16 cellular contexts compared by ENCODE assay signal in genomic region chr10:8037941-8038894, GRCh38. TPM values are rescaled to one million over a fixed set of nuclear protein-coding genes. Genes with fewer than 3 reads are reported as not detected.
DNase-seq lines count a peak whose midpoint lies in the region; ATAC-seq and TF ChIP-seq lines count a peak whose summit lies in the region.
"Had no signal": no experiment of that assay in that cellular context is flagged by ENCODE, and none has a peak within 500 bp of the region (broad histone marks: within the 10 kb centered on the region; RNA-seq: fewer than 3 reads in every experiment).

No MANE protein-coding gene starts in this region.

- H3K4me3 ChIP-seq in GM23338 = no peak overlapping the region
- H3K4me3 ChIP-seq: left lung, SK-N-MC, smooth muscle cell, testis had no signal

- peaks cover 80% of the 10 kb centered on the region for H3K27me3 Mint-ChIP-seq in activated CD4-positive, alpha-beta T cell treated with anti-CD3 and anti-CD28 coated beads for 36 hours
- H3K27me3 Mint-ChIP-seq in GM23338 (ENCODE audit: insufficient read depth, low read depth, poor library complexity) = peaks cover 99% of the 10 kb centered on the region
- H3K27me3 Mint-ChIP-seq in effector memory CD8-positive, alpha-beta T cell = peaks cover 81 to 95% of the 10 kb centered on the region in 2 donors

- ATAC-seq in activated CD4-positive, alpha-beta T cell treated with anti-CD3 and anti-CD28 coated beads for 36 hours = no peak
- ATAC-seq in GM23338 (no peak), HG03108 (IDR thresholded peaks at IDR 0.05; ENCODE audit: unreplicated experiment) (no peak), HG03139 (IDR thresholded peaks at IDR 0.05; ENCODE audit: unreplicated experiment) (no peak)
- ATAC-seq in effector memory CD8-positive, alpha-beta T cell (replicated peaks) = no peak
- ATAC-seq: activated CD4-positive, CD25-positive, alpha-beta regulatory T cell treated with anti-CD3 and anti-CD28 coated beads, Interleukin-2, amount 50 U/mL, for 24 hours; esophagus mucosa; left lung had no signal

- H3K27me3 ChIP-seq in GM23338 (ENCODE audit: insufficient read depth) = peaks cover 100% of the 10 kb centered on the region

- no peak overlapping the region for H3K27ac Mint-ChIP-seq in activated CD4-positive, alpha-beta T cell treated with anti-CD3 and anti-CD28 coated beads for 36 hours
- H3K27ac Mint-ChIP-seq in GM23338 = no peak overlapping the region
- H3K27ac Mint-ChIP-seq in effector memory CD8-positive, alpha-beta T cell = peak overlapping the region; percentile 62 to 76

- H4K20me1 ChIP-seq in GM23338 (replicated peaks; ENCODE audit: insufficient read depth) = peaks cover 32% of the 10 kb centered on the region

- intact Hi-C loops in activated CD4-positive, alpha-beta T cell treated with anti-CD3 and anti-CD28 coated beads for 36 hours (cut with DNase I, micrococcal nuclease) = no loop called here
- intact Hi-C loops in posterior vena cava (cut with DNase I) = no loop called here

- no peak for TF ChIP-seq CTCF in GM23338 (conservative IDR thresholded peaks at IDR 0.05; ENCODE audit: low read depth in 2 of 2)

- POLR2A ChIA-PET in activated CD4-positive, alpha-beta T cell treated with anti-CD3 and anti-CD28 coated beads for 36 hours (lab: Charles Lee) = no interaction called here

- no peak overlapping the region for H3K27ac ChIP-seq in GM23338 (ENCODE audit: low read depth)
- H3K27ac ChIP-seq: left lung, SK-N-MC, testis had no signal

- H3K36me3 ChIP-seq in GM23338 (ENCODE audit: insufficient read depth) = no peaks in the 10 kb centered on the region
- H3K36me3 ChIP-seq: left lung had no signal

- peaks cover 40% of the 10 kb centered on the region for H3K4me1 Mint-ChIP-seq in activated CD4-positive, alpha-beta T cell treated with anti-CD3 and anti-CD28 coated beads for 36 hours
- peaks cover 55% of the 10 kb centered on the region for H3K4me1 Mint-ChIP-seq in GM23338
- H3K4me1 Mint-ChIP-seq in effector memory CD8-positive, alpha-beta T cell (ENCODE audit: low read depth in 2 of 2) = peaks cover 24 to 33% of the 10 kb centered on the region in 2 donors

- H3F3A ChIP-seq in GM23338 (replicated peaks; ENCODE audit: low read depth) = peaks cover 21% of the 10 kb centered on the region

- H3K79me2 ChIP-seq in GM23338 (replicated peaks; ENCODE audit: insufficient read depth) = no peaks in the 10 kb centered on the region

- CTCF ChIA-PET in activated CD4-positive, alpha-beta T cell treated with anti-CD3 and anti-CD28 coated beads for 36 hours (lab: Charles Lee) = interaction anchor here (0.7 kb wide), 2 partner anchors 11 to 13 kb away, joined by 3 read pairs; no protein-coding TSS in a partner anchor

- H3K9me3 Mint-ChIP-seq in activated CD4-positive, alpha-beta T cell treated with anti-CD3 and anti-CD28 coated beads for 36 hours (ENCODE audit: low read depth) = no peaks in the 10 kb centered on the region
- H3K9me3 Mint-ChIP-seq in GM23338 = no peaks in the 10 kb centered on the region; the same call in 2 of the 3 replicates
- peaks cover 0 to 2% of the 10 kb centered on the region in 2 donors for H3K9me3 Mint-ChIP-seq in effector memory CD8-positive, alpha-beta T cell
- H3K9me3 Mint-ChIP-seq: neural crest cell had no signal

- peaks cover 70% of the 10 kb centered on the region for H3K4me1 ChIP-seq in GM23338 (ENCODE audit: insufficient read depth)

- H2AFZ ChIP-seq in GM23338 = no peak overlapping the region

- no peak overlapping the region for H3K4me2 ChIP-seq in GM23338

- no peak overlapping the region for H3K4me3 Mint-ChIP-seq in activated CD4-positive, alpha-beta T cell treated with anti-CD3 and anti-CD28 coated beads for 36 hours
- H3K4me3 Mint-ChIP-seq in GM23338 = no peak overlapping the region; the same call in 2 of the 3 replicates
- H3K4me3 Mint-ChIP-seq in effector memory CD8-positive, alpha-beta T cell = peak overlapping the region in 1 of 2 donors; percentile 4
- H3K4me3 Mint-ChIP-seq: neural crest cell had no signal

- H3K36me3 Mint-ChIP-seq in activated CD4-positive, alpha-beta T cell treated with anti-CD3 and anti-CD28 coated beads for 36 hours (ENCODE audit: low read depth) = no peaks in the 10 kb centered on the region
- H3K36me3 Mint-ChIP-seq in GM23338 (ENCODE audit: low read depth) = no peaks in the 10 kb centered on the region
- H3K36me3 Mint-ChIP-seq in effector memory CD8-positive, alpha-beta T cell (ENCODE audit: insufficient read depth) = peaks cover 73% of the 10 kb centered on the region

- no peaks in the 10 kb centered on the region for H3K9me2 ChIP-seq in GM23338 (ENCODE audit: insufficient read depth)

- peak; percentile 31 for DNase-seq in activated CD4-positive, alpha-beta T cell treated with anti-CD3 and anti-CD28 coated beads for 36 hours
- DNase-seq in activated CD4-positive, alpha-beta T cell treated with anti-CD3 and anti-CD28 coated beads for 1 hour = no peak
- DNase-seq in GM23338 (ENCODE audit: low spot score) (no peak), posterior vena cava (ENCODE audit: low spot score) (peak; percentile 37), NCI-H2081 treated with DMSO at 0.1 percent for 48 hours (lab: John Stamatoyannopoulos, UW) (no peak)
- peak in 1 of 3 experiments; percentile 10 for DNase-seq in effector memory CD8-positive, alpha-beta T cell
- DNase-seq: hippocampal formation, left lung, testis had no signal

TF ChIP-seq in GM23338, 12 proteins besides CTCF, POLR2A, EP300 and RAD21 (continues in another document):
- TF ChIP-seq STAT1 (IDR thresholded peaks at IDR 0.05; ENCODE audit: unreplicated experiment) (no peak), ZNF114 (CRISPR knock-in tag; IDR thresholded peaks at IDR 0.05) (no peak), EZH2 (IDR thresholded peaks at IDR 0.05; ENCODE audit: low read depth, unreplicated experiment) (peak; percentile 96), EZH2phosphoT487 (IDR thresholded peaks at IDR 0.05; ENCODE audit: unreplicated experiment) (peak; percentile 69)
- TF ChIP-seq, protein P1, sequence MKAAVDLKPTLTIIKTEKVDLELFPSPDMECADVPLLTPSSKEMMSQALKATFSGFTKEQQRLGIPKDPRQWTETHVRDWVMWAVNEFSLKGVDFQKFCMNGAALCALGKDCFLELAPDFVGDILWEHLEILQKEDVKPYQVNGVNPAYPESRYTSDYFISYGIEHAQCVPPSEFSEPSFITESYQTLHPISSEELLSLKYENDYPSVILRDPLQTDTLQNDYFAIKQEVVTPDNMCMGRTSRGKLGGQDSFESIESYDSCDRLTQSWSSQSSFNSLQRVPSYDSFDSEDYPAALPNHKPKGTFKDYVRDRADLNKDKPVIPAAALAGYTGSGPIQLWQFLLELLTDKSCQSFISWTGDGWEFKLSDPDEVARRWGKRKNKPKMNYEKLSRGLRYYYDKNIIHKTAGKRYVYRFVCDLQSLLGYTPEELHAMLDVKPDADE (IDR thresholded peaks at IDR 0.05) = no peak

RNA-seq across cellular contexts. Expression of gene GATA3, which starts 16.3 kb away (rescaled TPM):
- total RNA-seq in activated CD4-positive, alpha-beta T cell treated with anti-CD3 and anti-CD28 coated beads for 36 hours = 10 to 100 TPM; 23.5 to 30.2 TPM
- not detected in 2 replicates for total RNA-seq in GM23338 (2014; rRNA removed; shearing (Covaris generic))
- polyA plus RNA-seq in GM23338 (2016; fragmentation: Nextera tagmentation; extraction: Ambion mirVana) = 0.23 and 0.33 TPM in 2 replicates
- total RNA-seq in posterior vena cava = under 1 TPM; 0.97 to 1.00 TPM

Comparison
In these comparisons a context has a peak if more than half of its experiments do, and no peak if none do; other contexts are left out.
1. DNase-seq: peak in activated CD4-positive, alpha-beta T cell treated with anti-CD3 and anti-CD28 coated beads for 36 hours (single experiment) and posterior vena cava (single experiment); none in activated CD4-positive, alpha-beta T cell treated with anti-CD3 and anti-CD28 coated beads for 1 hour (single experiment), GM23338 (single experiment) and NCI-H2081 treated with DMSO at 0.1 percent for 48 hours (single experiment).
2. H3K27ac Mint-ChIP-seq: peak in effector memory CD8-positive, alpha-beta T cell (2 of 2); none in activated CD4-positive, alpha-beta T cell treated with anti-CD3 and anti-CD28 coated beads for 36 hours (single experiment) and GM23338 (single experiment).
3. RNA of gene GATA3, which starts 16.3 kb away (total RNA-seq): 23.5 to 30.2 TPM in activated CD4-positive, alpha-beta T cell treated with anti-CD3 and anti-CD28 coated beads for 36 hours; 0.97 to 1.00 TPM in posterior vena cava and not detected in GM23338; every median in the first group is over 10 times any median in the second.